21 cellular contexts compared by ENCODE assay signal in genomic region chr7:56537952-56538351, GRCh38.
DNase-seq lines count a peak whose midpoint lies in the region; ATAC-seq and TF ChIP-seq lines count a peak whose summit lies in the region.
"Had no signal": no experiment of that assay in that cellular context is flagged by ENCODE, and none has a peak within 500 bp of the region (broad histone marks: within the 10 kb centered on the region; RNA-seq: fewer than 3 reads in every experiment).

No MANE protein-coding gene starts in this region.

- H3K4me3 ChIP-seq in ascending aorta = peak overlapping the region in 1 of 2 donors; percentile 56
- H3K4me3 ChIP-seq: cardiac muscle cell, mucosa of descending colon, SK-N-MC, skin epidermis, transverse colon had no signal

- no peaks in the 10 kb centered on the region for H3K27me3 ChIP-seq in ascending aorta
- H3K27me3 ChIP-seq: cardiac muscle cell, transverse colon had no signal

- peaks cover 0 to 11% of the 10 kb centered on the region in 2 donors for H3K9me3 ChIP-seq in ascending aorta

- H3K4me1 ChIP-seq in ascending aorta = no peaks in the 10 kb centered on the region
- H3K4me1 ChIP-seq: transverse colon had no signal

- H3K27ac ChIP-seq in temporal lobe (ENCODE audit: low read depth, low read length) (peak overlapping the region; percentile 61), ascending aorta (peak overlapping the region in 1 of 2 donors; percentile 57)
- H3K27ac ChIP-seq: cardiac muscle cell, SK-N-MC, skin epidermis, transverse colon had no signal

- no peaks in the 10 kb centered on the region for H3K36me3 ChIP-seq in ascending aorta
- H3K36me3 ChIP-seq: cardiac muscle cell, transverse colon had no signal

- no peak for TF ChIP-seq CTCF in ascending aorta (IDR thresholded peaks at IDR 0.05)

- intact Hi-C loops in ascending aorta (cut with DNase I) = no loop called here

- ATAC-seq in HG03025 (IDR thresholded peaks at IDR 0.05; ENCODE audit: low FRiP score, unreplicated experiment) = no peak
- ATAC-seq: activated CD8-positive, alpha-beta T cell treated with anti-CD3 and anti-CD28 coated beads for 36 hours; activated T-cell treated with anti-CD3 and anti-CD28 coated beads, Interleukin-2, amount 50 U/mL, for 72 hours; mucosa of descending colon had no signal

- DNase-seq in NCI-H146 (lab: John Stamatoyannopoulos, UW) (peak; percentile 38), NCI-H146 treated with DMSO at 0.1 percent for 48 hours (lab: John Stamatoyannopoulos, UW; ENCODE audit: unreplicated experiment) (no peak), NCI-H2227 (lab: John Stamatoyannopoulos, UW; ENCODE audit: unreplicated experiment) (peak; percentile 93), inferior parietal cortex (ENCODE audit: extremely low spot score) (peak; percentile 1), mesenteric fat pad (ENCODE audit: low spot score) (no peak), ascending aorta (ENCODE audit: low spot score in 2 of 2) (no peak)
- DNase-seq: activated CD8-positive, alpha-beta T cell treated with anti-CD3 and anti-CD28 coated beads for 36 hours; activated naive CD8-positive, alpha-beta T cell treated with anti-CD3 and anti-CD28 coated beads for 36 hours; activated T-cell treated with anti-CD3 and anti-CD28 coated beads, Interleukin-2, amount 50 U/mL, for 72 hours; DMS153; effector CD4-positive, alpha-beta T cell; mucosa of descending colon; NCI-H1048; NCI-H345; OCI-M1; transverse colon had no signal

Comparison
In these comparisons a context has a peak if more than half of its experiments do, and no peak if none do; other contexts are left out.
1. DNase-seq: peak in NCI-H146 (single experiment), NCI-H2227 (single experiment) and inferior parietal cortex (single experiment); none in NCI-H146 treated with DMSO at 0.1 percent for 48 hours (single experiment), mesenteric fat pad (single experiment) and ascending aorta (0 of 2).